ENCODE assay signal across 15 cellular contexts in genomic region chr1:169509354-169509753, GRCh38. TPM values are rescaled to one million over a fixed set of nuclear protein-coding genes. Genes with fewer than 3 reads are reported as not detected.
DNase-seq lines count a peak whose midpoint lies in the region; ATAC-seq and TF ChIP-seq lines count a peak whose summit lies in the region.
"Had no signal": no experiment of that assay in that cellular context is flagged by ENCODE, and none has a peak within 500 bp of the region (broad histone marks: within the 10 kb centered on the region; RNA-seq: fewer than 3 reads in every experiment).

No MANE protein-coding gene starts in this region.

- H3K27me3 ChIP-seq in adipocyte (replicated peaks; ENCODE audit: control insufficient read depth, insufficient read depth, low read length) = no peaks in the 10 kb centered on the region
- H3K27me3 ChIP-seq in CD4-positive, alpha-beta T cell (ENCODE audit: control insufficient read depth, insufficient read depth, low read length) = no peaks in the 10 kb centered on the region
- no peaks in the 10 kb centered on the region for H3K27me3 ChIP-seq in MG63
- H3K27me3 ChIP-seq: adrenal gland had no signal

- no peaks in the 10 kb centered on the region for H3K27me3 Mint-ChIP-seq in neural crest cell (ENCODE audit: low read depth)
- H3K27me3 Mint-ChIP-seq in CD4-positive, alpha-beta T cell = no peaks in the 10 kb centered on the region

- H3K4me1 ChIP-seq in adipocyte (ENCODE audit: control insufficient read depth, insufficient read depth, low read length) = peaks cover 62% of the 10 kb centered on the region

- H3K9me3 Mint-ChIP-seq in neural crest cell = no peaks in the 10 kb centered on the region
- no peaks in the 10 kb centered on the region for H3K9me3 Mint-ChIP-seq in CD4-positive, alpha-beta T cell
- H3K9me3 Mint-ChIP-seq: CD14-positive monocyte, immature natural killer cell had no signal

- no peak overlapping the region for H3K27ac Mint-ChIP-seq in neural crest cell (ENCODE audit: unreplicated experiment)
- no peak overlapping the region for H3K27ac Mint-ChIP-seq in CD4-positive, alpha-beta T cell
- H3K27ac Mint-ChIP-seq: CD14-positive monocyte had no signal

- H3K36me3 ChIP-seq in adipocyte (ENCODE audit: control insufficient read depth, insufficient read depth, low read length, severe bottlenecking) = no peaks in the 10 kb centered on the region
- no peaks in the 10 kb centered on the region for H3K36me3 ChIP-seq in MG63
- H3K36me3 ChIP-seq: adrenal gland had no signal

- H3K4me3 ChIP-seq in adipocyte (ENCODE audit: low read length) (no peak overlapping the region), MG63 (no peak overlapping the region)
- H3K4me3 ChIP-seq: adrenal gland, coronary artery had no signal

- H3K9me3 ChIP-seq in adipocyte (ENCODE audit: control insufficient read depth, low read length) (no peaks in the 10 kb centered on the region), MG63 (no peaks in the 10 kb centered on the region)
- H3K9me3 ChIP-seq in CD4-positive, alpha-beta T cell (ENCODE audit: control insufficient read depth, low read length) = no peaks in the 10 kb centered on the region
- H3K9me3 ChIP-seq: adrenal gland had no signal

- DNase-seq in NCI-H2227 (lab: John Stamatoyannopoulos, UW; ENCODE audit: unreplicated experiment) (peak; percentile 26), adipocyte (ENCODE audit: low read depth) (no peak), neural crest cell (ENCODE audit: low read depth, low spot score) (no peak), MG63 (no peak), NCI-H128 (lab: John Stamatoyannopoulos, UW; ENCODE audit: unreplicated experiment) (no peak)
- DNase-seq in CD4-positive, alpha-beta T cell = no peak
- DNase-seq: activated CD8-positive, alpha-beta memory T cell treated with anti-CD3 and anti-CD28 coated beads, Interleukin-2, amount 50 U/mL, for 4 hours; adrenal gland; immature natural killer cell; NCI-H1105 had no signal

- H3K9ac ChIP-seq in adipocyte (ENCODE audit: low read length) = peak overlapping the region; percentile 33

- no peak overlapping the region for H3K27ac ChIP-seq in CD4-positive, alpha-beta T cell (ENCODE audit: low read depth, low read length)
- H3K27ac ChIP-seq: adrenal gland had no signal

- no peak for ATAC-seq in CD4-positive, alpha-beta T cell (ENCODE audit: poor library complexity)
- no peak for ATAC-seq in HG02970 (IDR thresholded peaks at IDR 0.05; ENCODE audit: low FRiP score, unreplicated experiment)
- ATAC-seq: Panc1 had no signal

- CTCF ChIA-PET in CD4-positive, alpha-beta T cell (lab: Charles Lee) = no interaction called here

- TF ChIP-seq CTCF in GM12872 (IDR thresholded peaks at IDR 0.05; ENCODE audit: insufficient read depth, low read depth, low read length) (0 out of 3 replicates have a peak, but pooled peaks have one; percentile 1), neural crest cell (conservative IDR thresholded peaks at IDR 0.05) (peak; percentile 8)
- TF ChIP-seq CTCF in CD4-positive, alpha-beta T cell (IDR thresholded peaks at IDR 0.05) = no peak

- POLR2A ChIA-PET in CD4-positive, alpha-beta T cell (lab: Charles Lee) = no interaction called here

- intact Hi-C loops in CD4-positive, alpha-beta T cell (cut with DNase I, micrococcal nuclease) = no loop called here

- H3K4me1 Mint-ChIP-seq in neural crest cell = peaks cover 5% of the 10 kb centered on the region
- peaks cover 35% of the 10 kb centered on the region for H3K4me1 Mint-ChIP-seq in CD4-positive, alpha-beta T cell (ENCODE audit: low read depth)

- H3K4me3 Mint-ChIP-seq in neural crest cell = no peak overlapping the region
- no peak overlapping the region for H3K4me3 Mint-ChIP-seq in CD4-positive, alpha-beta T cell

- H3K36me3 Mint-ChIP-seq in neural crest cell (ENCODE audit: low read depth) = no peaks in the 10 kb centered on the region
- no peaks in the 10 kb centered on the region for H3K36me3 Mint-ChIP-seq in CD4-positive, alpha-beta T cell (ENCODE audit: low read depth)
- H3K36me3 Mint-ChIP-seq: immature natural killer cell had no signal

RNA-seq across cellular contexts. Expression of gene SLC19A2, which starts 23.6 kb away (rescaled TPM):
- total RNA-seq in neural crest cell = 12.2 and 12.6 TPM in 2 replicates
- total RNA-seq in CD4-positive, alpha-beta T cell = 1 to 10 TPM; 3.6 to 3.7 TPM
- 6.1 and 10.3 TPM in 2 replicates for total RNA-seq in MG63 (2014; rRNA removed; shearing (Covaris generic); ENCODE audit: low replicate concordance)
